ENCODE assay signal across 22 cellular contexts in genomic region chr12:121189887-121190155, GRCh38.
"Had no signal": no experiment of that assay in that cellular context is flagged by ENCODE, and none has a peak within 500 bp of the region (broad histone marks: within the 10 kb centered on the region; RNA-seq: fewer than 3 reads in every experiment).

No MANE protein-coding gene starts in this region.

- H3K4me3 ChIP-seq: colonic mucosa, esophagus squamous epithelium, left lung, ovary, right lobe of liver, suprapubic skin, transverse colon, uterus had no signal

- ATAC-seq: activated CD4-positive, alpha-beta T cell treated with anti-CD3 and anti-CD28 coated beads for 36 hours; activated CD8-positive, alpha-beta memory T cell treated with anti-CD3 and anti-CD28 coated beads, Interleukin-2, amount 10 ng/mL, durations not matched to agents 7 days and 5 days; stimulated activated naive CD8-positive, alpha-beta T cell treated with anti-CD3 and anti-CD28 coated beads, Interleukin-15, amount 100 ng/mL, for 72 hours; T-cell had no signal

- H3K27ac ChIP-seq: colonic mucosa, suprapubic skin, transverse colon, uterus had no signal

- H3K36me3 ChIP-seq: colonic mucosa, ovary, right lobe of liver, transverse colon, uterus had no signal

- H3K4me1 ChIP-seq: colonic mucosa, right lobe of liver, transverse colon, uterus had no signal

- H3K9me3 ChIP-seq: colonic mucosa, esophagus squamous epithelium, left lung, ovary, right lobe of liver, suprapubic skin, transverse colon, uterus had no signal

- DNase-seq: activated CD4-positive, alpha-beta memory T cell treated with anti-CD3 and anti-CD28 coated beads, Interleukin-2, amount 10 ng/mL, durations not matched to agents 7 days and 5 days; activated CD4-positive, alpha-beta T cell treated with anti-CD3 and anti-CD28 coated beads for 36 hours; activated CD8-positive, alpha-beta memory T cell treated with anti-CD3 and anti-CD28 coated beads, Interleukin-2, amount 10 ng/mL, durations not matched to agents 7 days and 5 days; activated naive CD4-positive, alpha-beta T cell; activated naive CD8-positive, alpha-beta T cell treated with anti-CD3 and anti-CD28 coated beads for 36 hours; central memory CD4-positive, alpha-beta T cell; colonic mucosa; esophagus squamous epithelium; hypothalamus; kidney; left lung; midbrain; nephron progenitor cell; stimulated activated CD4-positive, alpha-beta T cell treated with anti-CD3 and anti-CD28 coated beads, Interleukin-4, amount 100 ng/mL, for 1 hour; stimulated activated naive CD8-positive, alpha-beta T cell treated with anti-CD3 and anti-CD28 coated beads, Interleukin-15, amount 100 ng/mL, for 72 hours; T-cell; transverse colon; uterus had no signal

- FAIRE-seq: kidney, small intestine had no signal

- H3K27me3 ChIP-seq: colonic mucosa, esophagus squamous epithelium, left lung, ovary, right lobe of liver, suprapubic skin, transverse colon, uterus had no signal
